In the genomic region with DNA sequence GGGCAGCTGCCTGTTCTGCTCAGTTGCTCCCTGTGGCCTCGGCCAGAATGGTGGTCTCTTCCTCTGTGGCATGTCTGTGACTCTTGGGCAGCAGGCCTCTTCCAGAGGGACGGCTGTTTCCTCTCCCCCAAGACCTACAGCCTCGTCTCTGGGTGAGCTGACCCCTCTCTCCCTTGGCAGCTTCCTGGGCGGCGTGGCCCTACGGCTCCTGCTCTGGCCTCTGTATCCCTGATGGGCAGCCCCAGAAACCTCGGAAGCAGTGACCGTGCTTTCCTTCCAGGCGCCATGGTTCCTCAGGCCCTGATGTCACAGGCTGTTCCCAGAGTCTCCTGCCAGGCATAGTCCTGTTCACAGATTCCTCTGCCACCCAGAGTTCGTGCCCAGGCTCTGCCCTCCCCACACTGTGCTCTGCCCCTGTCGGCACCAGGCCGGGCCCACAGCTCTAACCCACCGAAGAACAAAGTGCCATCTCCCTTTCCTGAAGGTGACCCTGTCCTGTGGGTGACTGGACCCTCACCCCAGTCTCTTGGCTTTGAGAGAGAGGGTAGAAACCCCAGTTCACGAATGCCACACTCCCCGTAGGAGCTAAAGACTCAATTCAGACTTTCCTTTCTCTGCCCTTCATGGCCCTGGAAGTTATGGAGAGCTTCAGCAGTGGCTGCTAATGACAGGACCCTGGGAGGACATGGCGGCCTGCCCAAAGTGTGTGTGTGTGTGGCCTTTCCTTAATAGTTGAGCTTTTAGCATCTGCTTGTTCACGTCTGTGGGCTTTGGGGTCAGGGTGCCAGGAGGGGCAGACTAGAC, we compare ENCODE assay signal across 15 cellular contexts.
DNase-seq lines count a peak whose midpoint lies in the region; ATAC-seq, FAIRE-seq and TF ChIP-seq lines count a peak whose summit lies in the region.
"Had no signal": no experiment of that assay in that cellular context is flagged by ENCODE, and none has a peak within 500 bp of the region (broad histone marks: within the 10 kb centered on the region; RNA-seq: fewer than 3 reads in every experiment).

No MANE protein-coding gene starts in this region.

- H3K4me3 Mint-ChIP-seq in natural killer cell: peak overlapping the region; percentile 69

- H3K4me2 ChIP-seq in BLaER1 treated with 17β-estradiol and CSF1 and Interleukin-3, amounts not matched to agents 10 nM and 100 nM: peak overlapping the region; percentile 87 to 98 (median 93)
- H3K4me2 ChIP-seq in DND-41 (ENCODE audit: insufficient read depth, low read length): no peak overlapping the region
- H3K4me2 ChIP-seq in SK-N-SH: no peak overlapping the region

- peak overlapping the region; percentile 89 to 100 (median 98) for H3K27ac ChIP-seq in BLaER1 treated with 17β-estradiol and CSF1 and Interleukin-3, amounts not matched to agents 10 nM and 100 nM
- peak overlapping the region; percentile 96 for H3K27ac ChIP-seq in DND-41 (ENCODE audit: low read length)
- peak overlapping the region in 1 of 2 experiments; percentile 53; a peak in 1 of 4 replicates for H3K27ac ChIP-seq in SK-N-SH (ENCODE audit: low read depth in 2 of 2, low read length in 1 of 2)
- H3K27ac ChIP-seq: colonic mucosa, right lobe of liver, testis had no signal

- peaks cover 68 to 80% of the 10 kb centered on the region in 2 donors for H3K4me1 Mint-ChIP-seq in natural killer cell

- no peak for DNase-seq in DND-41
- no peak for DNase-seq in bronchial epithelial cell (ENCODE audit: low read depth)
- DNase-seq in natural killer cell: no peak
- DNase-seq in NCI-H524 treated with DMSO at 0.1 percent for 48 hours (lab: John Stamatoyannopoulos, UW): no peak
- no peak for DNase-seq in SK-N-SH
- DNase-seq in RKO (ENCODE audit: low spot score): no peak
- DNase-seq in NCI-H1092 treated with DMSO at 0.1 percent for 48 hours (lab: John Stamatoyannopoulos, UW): no peak
- DNase-seq: activated effector memory CD4-positive, alpha-beta T cell treated with anti-CD3 and anti-CD28 coated beads, Interleukin-2, amount 50 U/mL, for 16 hours; colonic mucosa; COR-L47; IMR-90; NCI-H1694 treated with DMSO at 0.1 percent for 48 hours; right lobe of liver; testis had no signal

- no peaks in the 10 kb centered on the region; a peak in 1 of 22 replicates for H3K27me3 ChIP-seq in BLaER1 treated with 17β-estradiol and CSF1 and Interleukin-3, amounts not matched to agents 10 nM and 100 nM
- H3K27me3 ChIP-seq in DND-41 (ENCODE audit: insufficient read depth, low read length, poor library complexity) (no peaks in the 10 kb centered on the region), bronchial epithelial cell (ENCODE audit: control insufficient read depth, insufficient read depth, low read length) (no peaks in the 10 kb centered on the region), SK-N-SH (ENCODE audit: insufficient read depth) (no peaks in the 10 kb centered on the region)
- H3K27me3 ChIP-seq: colonic mucosa, right lobe of liver, testis had no signal

- ATAC-seq in DND-41 (ENCODE audit: insufficient read depth, low read depth): no peak
- no peak for ATAC-seq in natural killer cell
- ATAC-seq: right lobe of liver had no signal

- intact Hi-C loops in natural killer cell (cut with micrococcal nuclease): loop anchor here (2.0 to 5.0 kb wide), 4 partner anchors 37 to 109 kb away; no protein-coding TSS in a partner anchor

- H3K9me3 Mint-ChIP-seq in natural killer cell: no peaks in the 10 kb centered on the region

- no peak overlapping the region for H2AFZ ChIP-seq in DND-41 (ENCODE audit: low read depth, low read length)
- H2AFZ ChIP-seq in SK-N-SH (ENCODE audit: low read depth): no peak overlapping the region

- H3K9ac ChIP-seq in BLaER1 treated with 17β-estradiol and CSF1 and Interleukin-3, amounts not matched to agents 10 nM and 100 nM: peak overlapping the region; percentile 78 to 98 (median 95)
- H3K9ac ChIP-seq in DND-41 (ENCODE audit: low read depth, low read length) (0 out of 2 replicates have a peak overlapping the region, but pooled peaks have one; percentile 50), SK-N-SH (no peak overlapping the region)

- TF ChIP-seq RAD21 in SK-N-SH (IDR thresholded peaks at IDR 0.05; ENCODE audit: low read length): no peak

- peak overlapping the region; percentile 93 to 94 for H3K27ac Mint-ChIP-seq in natural killer cell

- H3F3A ChIP-seq in SK-N-SH (replicated peaks; ENCODE audit: insufficient read depth): peaks cover 11% of the 10 kb centered on the region

- CTCF ChIA-PET in SK-N-SH (lab: Yijun Ruan, JAX): interaction anchor here (0.6 to 2.7 kb wide), 3 partner anchors 109 to 217 kb away, joined by 3 to 10 read pairs (median 3); no protein-coding TSS in a partner anchor

- no peaks in the 10 kb centered on the region for H3K9me2 ChIP-seq in SK-N-SH

- peak overlapping the region in 8 of 10 experiments; percentile 30 to 70 (median 62); a peak in 16 of 20 replicates for H3K4me3 ChIP-seq in BLaER1 treated with 17β-estradiol and CSF1 and Interleukin-3, amounts not matched to agents 10 nM and 100 nM
- H3K4me3 ChIP-seq in DND-41 (ENCODE audit: low read depth in 1 of 2, low read length in 2 of 2): no peak overlapping the region
- no peak overlapping the region for H3K4me3 ChIP-seq in bronchial epithelial cell (ENCODE audit: low read depth, low read length)
- H3K4me3 ChIP-seq in SK-N-SH (ENCODE audit: low read depth in 2 of 2, low read length in 1 of 2): no peak overlapping the region
- H3K4me3 ChIP-seq: colonic mucosa, right lobe of liver, testis had no signal

- H3K9me3 ChIP-seq in BLaER1 treated with 17β-estradiol and CSF1 and Interleukin-3, amounts not matched to agents 10 nM and 100 nM (replicated peaks in 1 of 11): peaks cover 0 to 10% (median 5%) of the 10 kb centered on the region in 11 experiments; a peak in 12 of 22 replicates
- H3K9me3 ChIP-seq in DND-41 (ENCODE audit: insufficient read depth, low read length, severe bottlenecking) (no peaks in the 10 kb centered on the region), SK-N-SH (no peaks in the 10 kb centered on the region)
- H3K9me3 ChIP-seq: colonic mucosa, right lobe of liver, testis had no signal

- TF ChIP-seq CTCF in DND-41 (IDR thresholded peaks at IDR 0.05; ENCODE audit: borderline replicate concordance, extremely low read depth, low read length, poor library complexity, severe bottlenecking) (no peak), bronchial epithelial cell (IDR thresholded peaks at IDR 0.05; ENCODE audit: insufficient read depth, low read length, severe bottlenecking) (no peak), natural killer cell (IDR thresholded peaks at IDR 0.05) (no peak), SK-N-SH (IDR thresholded peaks at IDR 0.05) (no peak)

- POLR2A ChIA-PET in SK-N-SH (lab: Yijun Ruan, JAX): interaction anchor here (0.8 kb wide), 1 partner anchor 7 kb away, joined by 3 read pairs; no protein-coding TSS in a partner anchor

- no peaks in the 10 kb centered on the region for H3K27me3 Mint-ChIP-seq in natural killer cell (ENCODE audit: low read depth in 2 of 2)

- peaks cover 0 to 20% (median 0%) of the 10 kb centered on the region in 11 experiments; a peak in 3 of 22 replicates for H4K20me1 ChIP-seq in BLaER1 treated with 17β-estradiol and CSF1 and Interleukin-3, amounts not matched to agents 10 nM and 100 nM
- peaks cover 26% of the 10 kb centered on the region for H4K20me1 ChIP-seq in DND-41 (ENCODE audit: insufficient read depth, low read length)
- H4K20me1 ChIP-seq in SK-N-SH (ENCODE audit: insufficient read depth): peaks cover 47% of the 10 kb centered on the region

- H3K36me3 ChIP-seq in BLaER1 treated with 17β-estradiol and CSF1 and Interleukin-3, amounts not matched to agents 10 nM and 100 nM: peaks cover 33 to 62% (median 43%) of the 10 kb centered on the region in 11 experiments
- peaks cover 56% of the 10 kb centered on the region for H3K36me3 ChIP-seq in DND-41 (ENCODE audit: insufficient read depth, low read length)
- H3K36me3 ChIP-seq in bronchial epithelial cell (ENCODE audit: control insufficient read depth, insufficient read depth, low read length): peaks cover 10% of the 10 kb centered on the region
- H3K36me3 ChIP-seq in SK-N-SH (replicated peaks in 1 of 2; ENCODE audit: control insufficient read depth in 1 of 2, insufficient read depth in 2 of 2, low read length in 1 of 2): peaks cover 10 to 33% of the 10 kb centered on the region in 2 experiments

- FAIRE-seq in bronchial epithelial cell (lab: Jason Lieb, UNC): peak; percentile 7

- WGBS in SK-N-SH (ENCODE audit: low lambda C conversion rate): 96% methylated on average over 12 of the region's 17 CpGs

- TF ChIP-seq EP300 in SK-N-SH (IDR thresholded peaks at IDR 0.05; ENCODE audit: borderline replicate concordance in 1 of 2, low read depth in 1 of 2, low read length in 1 of 2): no peak

- no peaks in the 10 kb centered on the region for H3K36me3 Mint-ChIP-seq in natural killer cell

- H3K79me2 ChIP-seq in DND-41 (ENCODE audit: insufficient read depth, low read length) (peaks cover 81% of the 10 kb centered on the region), SK-N-SH (ENCODE audit: insufficient read depth) (peaks cover 74% of the 10 kb centered on the region)

- H3K4me1 ChIP-seq in BLaER1 treated with 17β-estradiol and CSF1 and Interleukin-3, amounts not matched to agents 10 nM and 100 nM: peaks cover 58 to 81% (median 78%) of the 10 kb centered on the region in 10 experiments
- H3K4me1 ChIP-seq in DND-41 (ENCODE audit: insufficient read depth, low read length): peaks cover 45% of the 10 kb centered on the region
- H3K4me1 ChIP-seq in SK-N-SH (ENCODE audit: control insufficient read depth in 1 of 2, insufficient read depth in 2 of 2, low read depth in 1 of 2, low read length in 1 of 2): peaks cover 11 to 45% of the 10 kb centered on the region in 2 experiments; a peak in 3 of 4 replicates

TF ChIP-seq in SK-N-SH, 30 proteins besides CTCF, POLR2A, EP300 and RAD21 (continues in another document):
- no peak for TF ChIP-seq NFIC (IDR thresholded peaks at IDR 0.05; ENCODE audit: borderline replicate concordance)
- no peak for TF ChIP-seq TAF1 (IDR thresholded peaks at IDR 0.05; ENCODE audit: borderline replicate concordance, low read depth, low read length)
- no peak for TF ChIP-seq FOSL2 (IDR thresholded peaks at IDR 0.05; ENCODE audit: borderline replicate concordance, low read depth)
- TF ChIP-seq FOXM1 (IDR thresholded peaks at IDR 0.05; ENCODE audit: low read depth): no peak
- TF ChIP-seq, protein P1, sequence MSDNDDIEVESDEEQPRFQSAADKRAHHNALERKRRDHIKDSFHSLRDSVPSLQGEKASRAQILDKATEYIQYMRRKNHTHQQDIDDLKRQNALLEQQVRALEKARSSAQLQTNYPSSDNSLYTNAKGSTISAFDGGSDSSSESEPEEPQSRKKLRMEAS (IDR thresholded peaks at IDR 0.05; ENCODE audit: low read depth): no peak
- no peak for TF ChIP-seq GATA2 (CRISPR knock-in tag; IDR thresholded peaks at IDR 0.05)
- TF ChIP-seq SMC3 (IDR thresholded peaks at IDR 0.05; ENCODE audit: low read depth, low read length): no peak

Comparison
In these comparisons a context has a peak if more than half of its experiments do, and no peak if none do; other contexts are left out.
1. H3K4me2 ChIP-seq: peak in BLaER1 treated with 17β-estradiol and CSF1 and Interleukin-3, amounts not matched to agents 10 nM and 100 nM (11 of 11); none in DND-41 (single experiment) and SK-N-SH (single experiment).
2. H3K4me3 ChIP-seq: peak in BLaER1 treated with 17β-estradiol and CSF1 and Interleukin-3, amounts not matched to agents 10 nM and 100 nM (8 of 10); none in DND-41 (0 of 2), bronchial epithelial cell (single experiment) and SK-N-SH (0 of 2).